26 cellular contexts compared by ENCODE assay signal in the genomic region with DNA sequence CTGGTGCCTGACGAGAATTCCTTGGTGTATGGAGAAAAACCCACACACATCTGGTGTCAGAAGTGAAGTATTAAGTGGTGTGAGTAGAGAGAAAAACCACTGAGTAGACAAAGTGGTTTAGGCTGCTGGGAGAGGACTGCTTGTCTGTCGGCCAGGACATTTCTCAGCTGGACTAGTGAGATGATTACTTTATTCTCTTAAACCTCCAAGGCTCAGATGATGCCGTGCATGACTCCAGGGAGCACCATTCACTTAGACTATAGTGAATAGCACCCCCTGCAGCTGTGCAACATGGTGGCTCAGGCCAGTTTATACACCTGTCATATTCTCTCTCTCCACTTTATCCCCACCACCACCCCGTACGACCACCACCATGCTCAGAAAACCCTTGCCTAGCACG. TPM values are rescaled to one million over a fixed set of nuclear protein-coding genes. Genes with fewer than 3 reads are reported as not detected.
DNase-seq lines count a peak whose midpoint lies in the region; ATAC-seq and TF ChIP-seq lines count a peak whose summit lies in the region.
"Had no signal": no experiment of that assay in that cellular context is flagged by ENCODE, and none has a peak within 500 bp of the region (broad histone marks: within the 10 kb centered on the region; RNA-seq: fewer than 3 reads in every experiment).

No MANE protein-coding gene starts in this region.

- no peak for TF ChIP-seq EP300 in upper lobe of left lung (IDR thresholded peaks at IDR 0.05)

- peak; percentile 31 for DNase-seq in NCI-H146 treated with DMSO at 0.1 percent for 48 hours (lab: John Stamatoyannopoulos, UW; ENCODE audit: unreplicated experiment)
- DNase-seq in chondrocyte (ENCODE audit: low spot score) = no peak
- peak; percentile 40 for DNase-seq in left ventricle myocardium inferior
- DNase-seq in upper lobe of left lung = no peak
- no peak for DNase-seq in WERI-Rb-1
- DNase-seq in activated CD4-positive, CD25-positive, alpha-beta regulatory T cell (lab: John Stamatoyannopoulos, UW) = no peak
- DNase-seq: activated CD4-positive, alpha-beta T cell treated with anti-CD3 and anti-CD28 coated beads for 4 hours; activated naive CD4-positive, alpha-beta T cell treated with anti-CD3 and anti-CD28 coated beads for 36 hours; activated T-cell treated with anti-CD3 and anti-CD28 coated beads, Interleukin-2, amount 50 U/mL, for 72 hours; amygdala; CD8-positive, alpha-beta memory T cell; DMS53; dorsolateral prefrontal cortex; foreskin fibroblast; GDM1; NCI-H1105 treated with DMSO at 0.1 percent for 48 hours; NCI-H2107; NCI-H446; SJCRH30; stimulated activated CD4-positive, alpha-beta T cell treated with anti-CD3 and anti-CD28 coated beads, Interleukin-15, amount 100 ng/mL, for 24 hours; stimulated activated naive CD8-positive, alpha-beta T cell treated with anti-CD3 and anti-CD28 coated beads, Interleukin-15, Interleukin-2, amounts not matched to agents 100 U/mL and 50 U/mL, for 24 hours; thyroid gland had no signal

- peak overlapping the region; percentile 41 for H3K27ac Mint-ChIP-seq in chondrocyte (ENCODE audit: unreplicated experiment)
- H3K27ac Mint-ChIP-seq: activated naive CD4-positive, alpha-beta T cell treated with anti-CD3 and anti-CD28 coated beads for 36 hours; activated T-cell treated with anti-CD3 and anti-CD28 coated beads, Interleukin-2, amount 50 U/mL, for 72 hours; B cell had no signal

- intact Hi-C loops in left ventricle myocardium inferior (cut with micrococcal nuclease) = no loop called here

- no peak overlapping the region for H3K4me3 Mint-ChIP-seq in chondrocyte (ENCODE audit: unreplicated experiment)
- H3K4me3 Mint-ChIP-seq: activated naive CD4-positive, alpha-beta T cell treated with anti-CD3 and anti-CD28 coated beads for 36 hours; activated T-cell treated with anti-CD3 and anti-CD28 coated beads, Interleukin-2, amount 50 U/mL, for 72 hours; B cell; CD8-positive, alpha-beta memory T cell; central memory CD8-positive, alpha-beta T cell; neural crest cell had no signal

- no peak for TF ChIP-seq CTCF in chondrocyte (IDR thresholded peaks at IDR 0.05)
- peak; percentile 14 for TF ChIP-seq CTCF in left ventricle myocardium inferior (IDR thresholded peaks at IDR 0.05; ENCODE audit: borderline replicate concordance)
- no peak for TF ChIP-seq CTCF in upper lobe of left lung (IDR thresholded peaks at IDR 0.05)
- TF ChIP-seq CTCF in WERI-Rb-1 (IDR thresholded peaks at IDR 0.05; ENCODE audit: low read depth, low read length) = no peak

- no peaks in the 10 kb centered on the region for H3K27me3 Mint-ChIP-seq in chondrocyte (ENCODE audit: low read depth)

- H3K36me3 ChIP-seq in left ventricle myocardium inferior (no peaks in the 10 kb centered on the region), upper lobe of left lung (no peaks in the 10 kb centered on the region), WERI-Rb-1 (no peaks in the 10 kb centered on the region)
- H3K36me3 ChIP-seq: SJCRH30, thyroid gland had no signal

- no peaks in the 10 kb centered on the region for H3K36me3 Mint-ChIP-seq in chondrocyte (ENCODE audit: low read depth)
- H3K36me3 Mint-ChIP-seq: CD8-positive, alpha-beta memory T cell had no signal

- ATAC-seq in upper lobe of left lung (ENCODE audit: low FRiP score in 2 of 2) = peak; percentile 34 to 72
- ATAC-seq in HG03196 (IDR thresholded peaks at IDR 0.05; ENCODE audit: unreplicated experiment) = no peak
- ATAC-seq: activated T-cell treated with anti-CD3 and anti-CD28 coated beads, Interleukin-2, amount 50 U/mL, for 72 hours; stimulated activated naive CD8-positive, alpha-beta T cell treated with anti-CD3 and anti-CD28 coated beads, Interleukin-15, Interleukin-2, amounts not matched to agents 100 U/mL and 50 U/mL, for 24 hours had no signal

- H3K4me1 Mint-ChIP-seq in chondrocyte (ENCODE audit: low read depth) = no peaks in the 10 kb centered on the region
- H3K4me1 Mint-ChIP-seq: B cell; CD8-positive, alpha-beta memory T cell; central memory CD8-positive, alpha-beta T cell had no signal

- peaks cover 34% of the 10 kb centered on the region for H3K4me1 ChIP-seq in left ventricle myocardium inferior
- peaks cover 0 to 3% (median 0%) of the 10 kb centered on the region in 4 donors for H3K4me1 ChIP-seq in upper lobe of left lung
- H3K4me1 ChIP-seq: SJCRH30, thyroid gland had no signal

- peak overlapping the region; percentile 80 for H3K27ac ChIP-seq in left ventricle myocardium inferior (replicated peaks)
- H3K27ac ChIP-seq in upper lobe of left lung = peak overlapping the region in 1 of 4 donors; percentile 13
- no peak overlapping the region for H3K27ac ChIP-seq in WERI-Rb-1
- H3K27ac ChIP-seq: dorsolateral prefrontal cortex, SJCRH30, thyroid gland had no signal

- no peak for TF ChIP-seq POLR2A in upper lobe of left lung (IDR thresholded peaks at IDR 0.05)

- no peaks in the 10 kb centered on the region for H3K9me3 ChIP-seq in left ventricle myocardium inferior (replicated peaks)
- H3K9me3 ChIP-seq in upper lobe of left lung = no peaks in the 10 kb centered on the region
- no peaks in the 10 kb centered on the region for H3K9me3 ChIP-seq in WERI-Rb-1 (ENCODE audit: severe bottlenecking)
- H3K9me3 ChIP-seq: SJCRH30, thyroid gland had no signal

- H3K4me3 ChIP-seq in left ventricle myocardium inferior (no peak overlapping the region), upper lobe of left lung (no peak overlapping the region), WERI-Rb-1 (ENCODE audit: low read depth, low read length) (no peak overlapping the region)
- H3K4me3 ChIP-seq: dorsolateral prefrontal cortex, SJCRH30, thyroid gland had no signal

- H3K9me3 Mint-ChIP-seq in chondrocyte (ENCODE audit: low read depth) = no peaks in the 10 kb centered on the region
- H3K9me3 Mint-ChIP-seq: activated naive CD4-positive, alpha-beta T cell treated with anti-CD3 and anti-CD28 coated beads for 36 hours; CD8-positive, alpha-beta memory T cell; central memory CD8-positive, alpha-beta T cell; neural crest cell had no signal

- H3K27me3 ChIP-seq in left ventricle myocardium inferior (ENCODE audit: low read depth) = no peaks in the 10 kb centered on the region
- H3K27me3 ChIP-seq in upper lobe of left lung = no peaks in the 10 kb centered on the region
- H3K27me3 ChIP-seq in WERI-Rb-1 (ENCODE audit: insufficient read depth, low read depth, severe bottlenecking) = no peaks in the 10 kb centered on the region
- H3K27me3 ChIP-seq: SJCRH30, thyroid gland had no signal

- WGBS in upper lobe of left lung, 2 donors = 79 to 81% methylated on average over 6 of the region's 6 CpGs

RNA-seq across cellular contexts. Expression of a gene that starts 28.5 kb away (rescaled TPM):
- 20.6 to 25.3 TPM (median 24.7 TPM) in 3 replicates for total RNA-seq in chondrocyte
- total RNA-seq in left ventricle myocardium inferior = 34.5 TPM
- 100 to 1,000 TPM in 1 of 6 donors, 10 to 100 TPM in 5; 20.3 to 101 (median 39.0) TPM for total RNA-seq in upper lobe of left lung

RNA-seq across cellular contexts. Expression of a gene that starts 49.1 kb away (rescaled TPM):
- total RNA-seq in chondrocyte = 82.7 to 104 TPM (median 94.5 TPM) in 3 replicates
- 98.0 TPM for total RNA-seq in left ventricle myocardium inferior
- 100 to 1,000 TPM; 124 to 381 (median 162) TPM for total RNA-seq in upper lobe of left lung

Comparison
In these comparisons a context has a peak if more than half of its experiments do, and no peak if none do; other contexts are left out.
1. DNase-seq: peak in NCI-H146 treated with DMSO at 0.1 percent for 48 hours (single experiment) and left ventricle myocardium inferior (single experiment); none in chondrocyte (single experiment), upper lobe of left lung (0 of 2), WERI-Rb-1 (single experiment) and activated CD4-positive, CD25-positive, alpha-beta regulatory T cell (0 of 4).